27 cellular contexts compared by ENCODE assay signal in genomic region chr4:75685546-75686189, GRCh38. TPM values are rescaled to one million over a fixed set of nuclear protein-coding genes. Genes with fewer than 3 reads are reported as not detected.
DNase-seq lines count a peak whose midpoint lies in the region; ATAC-seq and TF ChIP-seq lines count a peak whose summit lies in the region.
"Had no signal": no experiment of that assay in that cellular context is flagged by ENCODE, and none has a peak within 500 bp of the region (broad histone marks: within the 10 kb centered on the region; RNA-seq: fewer than 3 reads in every experiment).

No MANE protein-coding gene starts in this region.

- CTCF ChIA-PET in CD4-positive, alpha-beta memory T cell (lab: Charles Lee; ENCODE audit: partially characterized antibody): no interaction called here

- peaks cover 18% of the 10 kb centered on the region for H3K4me1 ChIP-seq in CD4-positive, alpha-beta memory T cell (ENCODE audit: insufficient read depth, low read length)
- H3K4me1 ChIP-seq in Loucy (ENCODE audit: insufficient read depth, low read length, poor library complexity, severe bottlenecking): peaks cover 13% of the 10 kb centered on the region
- H3K4me1 ChIP-seq: body of pancreas, lower lobe of right lung, thyroid gland, vagina had no signal

- H3K9ac ChIP-seq in Loucy (ENCODE audit: low read depth, low read length, poor library complexity, severe bottlenecking): no peak overlapping the region

- ATAC-seq in activated naive CD8-positive, alpha-beta T cell treated with anti-CD3 and anti-CD28 coated beads, Interleukin-2, amount 50 U/mL, for 24 hours: no peak
- no peak for ATAC-seq in natural killer cell treated with Interleukin-12 subunit alpha and Interleukin-12 subunit beta and Interleukin-15 and Interleukin-18, amount 100 ng/mL, for 72 hours
- ATAC-seq in HG02840 (IDR thresholded peaks at IDR 0.05; ENCODE audit: low FRiP score, unreplicated experiment): no peak
- ATAC-seq: body of pancreas had no signal

- no peaks in the 10 kb centered on the region for H4K20me1 ChIP-seq in Loucy (ENCODE audit: insufficient read depth, low read length, poor library complexity, severe bottlenecking)

- peak overlapping the region; percentile 30 for H3K4me2 ChIP-seq in Loucy (ENCODE audit: low read depth, low read length, poor library complexity, severe bottlenecking)
- H3K4me2 ChIP-seq: smooth muscle cell had no signal

- no peaks in the 10 kb centered on the region for H3K9me2 ChIP-seq in Loucy (replicated peaks; ENCODE audit: low read depth, low read length)

- H3F3A ChIP-seq in Loucy (ENCODE audit: low read depth): no peaks in the 10 kb centered on the region; the same call in 1 of the 2 replicates

- no peak for DNase-seq in CD4-positive, alpha-beta memory T cell
- no peak for DNase-seq in activated naive CD8-positive, alpha-beta T cell treated with anti-CD3 and anti-CD28 coated beads, Interleukin-2, amount 50 U/mL, for 24 hours
- no peak for DNase-seq in natural killer cell treated with Interleukin-12 subunit alpha and Interleukin-12 subunit beta and Interleukin-15 and Interleukin-18, amount 100 ng/mL, for 72 hours (ENCODE audit: low spot score)
- DNase-seq in activated naive CD4-positive, alpha-beta T cell treated with anti-CD3 and anti-CD28 coated beads, Interleukin-2, amount 50 U/mL, for 16 hours: no peak
- DNase-seq in NCI-H1694 treated with DMSO at 0.1 percent for 48 hours (lab: John Stamatoyannopoulos, UW): no peak
- DNase-seq: activated CD4-positive, alpha-beta T cell treated with anti-CD3 and anti-CD28 coated beads for 1 hour; body of pancreas; DMS79 treated with DMSO at 0.1 percent for 48 hours; dorsolateral prefrontal cortex; foreskin melanocyte; H9; KBM-7; kidney glomerular epithelial cell; lower lobe of right lung; MM.1S; NCI-H2029 treated with DMSO at 0.1 percent for 48 hours; NCI-H524 treated with DMSO at 0.1 percent for 48 hours; ovary; retina; stomach; thyroid gland had no signal

- H3K36me3 ChIP-seq in CD4-positive, alpha-beta memory T cell (ENCODE audit: insufficient read depth, low read length): no peaks in the 10 kb centered on the region
- H3K36me3 ChIP-seq in Loucy (ENCODE audit: insufficient read depth, low read length): no peaks in the 10 kb centered on the region
- H3K36me3 ChIP-seq: lower lobe of right lung, ovary, stomach, thyroid gland, vagina had no signal

- TF ChIP-seq CTCF in Loucy (conservative IDR thresholded peaks at IDR 0.05; ENCODE audit: low read length): no peak

- intact Hi-C loops in CD4-positive, alpha-beta memory T cell (cut with micrococcal nuclease): no loop called here

- no peak overlapping the region for H3K4me3 ChIP-seq in CD4-positive, alpha-beta memory T cell (ENCODE audit: low read length in 2 of 2)
- peak overlapping the region; percentile 16 for H3K4me3 ChIP-seq in Loucy (ENCODE audit: low read length, poor library complexity, severe bottlenecking)
- H3K4me3 ChIP-seq: body of pancreas, dorsolateral prefrontal cortex, lower lobe of right lung, ovary, smooth muscle cell, stomach, thyroid gland, vagina had no signal

- H3K4me1 Mint-ChIP-seq in CD4-positive, alpha-beta memory T cell: peaks cover 16 to 36% (median 25%) of the 10 kb centered on the region in 4 donors
- H3K4me1 Mint-ChIP-seq in activated naive CD8-positive, alpha-beta T cell treated with anti-CD3 and anti-CD28 coated beads, Interleukin-2, amount 50 U/mL, for 24 hours: peaks cover 43% of the 10 kb centered on the region
- H3K4me1 Mint-ChIP-seq in natural killer cell treated with Interleukin-12 subunit alpha and Interleukin-12 subunit beta and Interleukin-15 and Interleukin-18, amount 100 ng/mL, for 72 hours (ENCODE audit: low read depth in 2 of 2): peaks cover 27 to 28% of the 10 kb centered on the region in 2 donors
- H3K4me1 Mint-ChIP-seq: nephron had no signal

- POLR2A ChIA-PET in CD4-positive, alpha-beta memory T cell (lab: Charles Lee; ENCODE audit: partially characterized antibody): interaction anchor here (1.3 to 1.9 kb wide), 2 partner anchors 12 to 38 kb away, joined by 5 to 8 read pairs; no protein-coding TSS in a partner anchor

- peak overlapping the region; percentile 16 for H3K27ac ChIP-seq in CD4-positive, alpha-beta memory T cell (ENCODE audit: low read depth, low read length)
- H3K27ac ChIP-seq: body of pancreas, dorsolateral prefrontal cortex, HL-60, lower lobe of right lung, ovary, stomach, thyroid gland, vagina had no signal

- H2AFZ ChIP-seq in Loucy (ENCODE audit: low read length): no peak overlapping the region

- no peaks in the 10 kb centered on the region for H3K9me3 ChIP-seq in CD4-positive, alpha-beta memory T cell (ENCODE audit: control insufficient read depth in 1 of 2, low read length in 2 of 2)
- H3K9me3 ChIP-seq in Loucy (ENCODE audit: insufficient read depth, low read depth, low read length): 0 out of 2 replicates have a peak, but pooled peaks cover 3% of the 10 kb centered on the region
- H3K9me3 ChIP-seq: body of pancreas, lower lobe of right lung, ovary, stomach, thyroid gland, vagina had no signal

- H3K27me3 Mint-ChIP-seq in CD4-positive, alpha-beta memory T cell: no peaks in the 10 kb centered on the region
- H3K27me3 Mint-ChIP-seq in activated naive CD8-positive, alpha-beta T cell treated with anti-CD3 and anti-CD28 coated beads, Interleukin-2, amount 50 U/mL, for 24 hours: no peaks in the 10 kb centered on the region
- no peaks in the 10 kb centered on the region for H3K27me3 Mint-ChIP-seq in natural killer cell treated with Interleukin-12 subunit alpha and Interleukin-12 subunit beta and Interleukin-15 and Interleukin-18, amount 100 ng/mL, for 72 hours

- peak overlapping the region in 3 of 7 donors; percentile 19 to 88 (median 76) for H3K27ac Mint-ChIP-seq in CD4-positive, alpha-beta memory T cell
- peak overlapping the region; percentile 44 for H3K27ac Mint-ChIP-seq in activated naive CD8-positive, alpha-beta T cell treated with anti-CD3 and anti-CD28 coated beads, Interleukin-2, amount 50 U/mL, for 24 hours
- peak overlapping the region; percentile 49 to 55 for H3K27ac Mint-ChIP-seq in natural killer cell treated with Interleukin-12 subunit alpha and Interleukin-12 subunit beta and Interleukin-15 and Interleukin-18, amount 100 ng/mL, for 72 hours

- no peaks in the 10 kb centered on the region for H3K27me3 ChIP-seq in CD4-positive, alpha-beta memory T cell (ENCODE audit: insufficient read depth, low read length)
- H3K27me3 ChIP-seq in Loucy (ENCODE audit: insufficient read depth, low read length, poor library complexity, severe bottlenecking): no peaks in the 10 kb centered on the region
- H3K27me3 ChIP-seq: body of pancreas, dorsolateral prefrontal cortex, ovary, stomach, thyroid gland, vagina had no signal

- peak overlapping the region in 2 of 8 donors; percentile 0 to 51 for H3K4me3 Mint-ChIP-seq in CD4-positive, alpha-beta memory T cell
- H3K4me3 Mint-ChIP-seq in activated naive CD8-positive, alpha-beta T cell treated with anti-CD3 and anti-CD28 coated beads, Interleukin-2, amount 50 U/mL, for 24 hours: no peak overlapping the region
- H3K4me3 Mint-ChIP-seq in natural killer cell treated with Interleukin-12 subunit alpha and Interleukin-12 subunit beta and Interleukin-15 and Interleukin-18, amount 100 ng/mL, for 72 hours: peak overlapping the region; percentile 44
- H3K4me3 Mint-ChIP-seq: H9, nephron had no signal

- H3K9me3 Mint-ChIP-seq in CD4-positive, alpha-beta memory T cell: peaks cover 0 to 3% (median 0%) of the 10 kb centered on the region in 8 donors
- H3K9me3 Mint-ChIP-seq in activated naive CD8-positive, alpha-beta T cell treated with anti-CD3 and anti-CD28 coated beads, Interleukin-2, amount 50 U/mL, for 24 hours: peaks cover 4% of the 10 kb centered on the region
- H3K9me3 Mint-ChIP-seq in natural killer cell treated with Interleukin-12 subunit alpha and Interleukin-12 subunit beta and Interleukin-15 and Interleukin-18, amount 100 ng/mL, for 72 hours: no peaks in the 10 kb centered on the region
- H3K9me3 Mint-ChIP-seq: nephron had no signal

- no peaks in the 10 kb centered on the region for H3K36me3 Mint-ChIP-seq in CD4-positive, alpha-beta memory T cell
- H3K36me3 Mint-ChIP-seq in activated naive CD8-positive, alpha-beta T cell treated with anti-CD3 and anti-CD28 coated beads, Interleukin-2, amount 50 U/mL, for 24 hours (ENCODE audit: low read depth): peaks cover 6% of the 10 kb centered on the region
- no peaks in the 10 kb centered on the region for H3K36me3 Mint-ChIP-seq in natural killer cell treated with Interleukin-12 subunit alpha and Interleukin-12 subunit beta and Interleukin-15 and Interleukin-18, amount 100 ng/mL, for 72 hours

- H3K79me2 ChIP-seq in Loucy (ENCODE audit: insufficient read depth, low read length): no peaks in the 10 kb centered on the region

RNA-seq across cellular contexts. Expression of gene G3BP2, which starts 12.5 kb away (rescaled TPM):
- 100 to 1,000 TPM; 150 to 165 TPM for total RNA-seq in CD4-positive, alpha-beta memory T cell
- polyA plus RNA-seq in CD4-positive, alpha-beta memory T cell: 100 to 1,000 TPM; 118 to 125 TPM
- total RNA-seq in natural killer cell treated with Interleukin-12 subunit alpha and Interleukin-12 subunit beta and Interleukin-15 and Interleukin-18, amount 100 ng/mL, for 72 hours: 100 to 1,000 TPM; 107 to 159 TPM

RNA-seq across cellular contexts. Expression of gene USO1, which starts 38.7 kb away (rescaled TPM):
- total RNA-seq in CD4-positive, alpha-beta memory T cell: 10 to 100 TPM; 48.6 to 49.4 TPM
- 10 to 100 TPM; 31.9 to 35.4 TPM for polyA plus RNA-seq in CD4-positive, alpha-beta memory T cell
- 10 to 100 TPM; 49.6 to 59.4 TPM for total RNA-seq in natural killer cell treated with Interleukin-12 subunit alpha and Interleukin-12 subunit beta and Interleukin-15 and Interleukin-18, amount 100 ng/mL, for 72 hours

RNA-seq across cellular contexts. Expression of gene CDKL2, which starts 55.3 kb away (rescaled TPM):
- total RNA-seq in CD4-positive, alpha-beta memory T cell: under 1 TPM; 0.35 to 0.39 TPM
- under 1 TPM; 0.32 to 0.37 TPM for polyA plus RNA-seq in CD4-positive, alpha-beta memory T cell
- under 1 TPM; 0.14 to 0.36 TPM for total RNA-seq in natural killer cell treated with Interleukin-12 subunit alpha and Interleukin-12 subunit beta and Interleukin-15 and Interleukin-18, amount 100 ng/mL, for 72 hours
